ENCODE assay signal across 8 cellular contexts in genomic region chr17:17750881-17751280, GRCh38.
A peak's percentile ranks its signal among the peaks of the same experiment; 100 is the strongest.
DNase-seq lines count a peak whose midpoint lies in the region; ATAC-seq and TF ChIP-seq lines count a peak whose summit lies in the region.

No MANE protein-coding gene starts in this region.

- H3K4me3 Mint-ChIP-seq in activated T-cell treated with anti-CD3 and anti-CD28 coated beads, Interleukin-2, amount 50 U/mL, for 72 hours = peak overlapping the region; percentile 91 to 94
- peak overlapping the region; percentile 77 to 95 (median 88) for H3K4me3 Mint-ChIP-seq in naive B cell

- H3K9me3 Mint-ChIP-seq in activated T-cell treated with anti-CD3 and anti-CD28 coated beads, Interleukin-2, amount 50 U/mL, for 72 hours = no peaks in the 10 kb centered on the region
- no peaks in the 10 kb centered on the region for H3K9me3 Mint-ChIP-seq in naive B cell

- no peak overlapping the region for H3K4me3 ChIP-seq in HL-60 (replicated peaks; ENCODE audit: insufficient read depth, low read length)

- H3K27ac Mint-ChIP-seq in activated T-cell treated with anti-CD3 and anti-CD28 coated beads, Interleukin-2, amount 50 U/mL, for 72 hours = peak overlapping the region; percentile 95
- H3K27ac Mint-ChIP-seq in naive B cell = peak overlapping the region; percentile 94 to 100 (median 98)

- no peaks in the 10 kb centered on the region for H3K27me3 Mint-ChIP-seq in activated T-cell treated with anti-CD3 and anti-CD28 coated beads, Interleukin-2, amount 50 U/mL, for 72 hours (ENCODE audit: low read depth)
- no peaks in the 10 kb centered on the region for H3K27me3 Mint-ChIP-seq in naive B cell

- TF ChIP-seq CTCF in GM10248 (IDR thresholded peaks at IDR 0.05; ENCODE audit: control extremely low read depth, extremely low read depth, low read depth, missing control alignments) (no peak), HL-60 (IDR thresholded peaks at IDR 0.05; ENCODE audit: insufficient read depth, low read length) (no peak)

- H3K27ac ChIP-seq in HL-60 (replicated peaks) = peak overlapping the region; percentile 93

- no peaks in the 10 kb centered on the region for H3K36me3 Mint-ChIP-seq in activated T-cell treated with anti-CD3 and anti-CD28 coated beads, Interleukin-2, amount 50 U/mL, for 72 hours (ENCODE audit: insufficient read depth in 2 of 2)
- no peaks in the 10 kb centered on the region for H3K36me3 Mint-ChIP-seq in naive B cell

- H3K27me3 ChIP-seq in HL-60 (ENCODE audit: insufficient read depth, poor library complexity, severe bottlenecking) = no peaks in the 10 kb centered on the region

- DNase-seq in GM10248 (ENCODE audit: extremely low spot score) (peak; percentile 74), HL-60 (ENCODE audit: low read depth in 1 of 2, low spot score in 1 of 2) (peak; percentile 35 to 79), naive B cell (peak; percentile 70), left lobe of liver (ENCODE audit: low spot score) (no peak), NCI-H1417 (lab: John Stamatoyannopoulos, UW) (no peak), C1 segment of cervical spinal cord (lab: John Stamatoyannopoulos, UW) (no peak)
- peak; percentile 52 to 58 for DNase-seq in activated T-cell treated with anti-CD3 and anti-CD28 coated beads, Interleukin-2, amount 50 U/mL, for 72 hours

- CTCF ChIA-PET in GM10248 (lab: Yijun Ruan, JAX) = interaction anchor here (0.8 to 1.7 kb wide), 4 partner anchors 10 to 69 kb away, joined by 3 to 5 read pairs (median 4); no protein-coding TSS in a partner anchor

- H3K4me1 Mint-ChIP-seq in activated T-cell treated with anti-CD3 and anti-CD28 coated beads, Interleukin-2, amount 50 U/mL, for 72 hours (ENCODE audit: low read depth) = peaks cover 71% of the 10 kb centered on the region
- peaks cover 49 to 85% (median 75%) of the 10 kb centered on the region in 3 donors for H3K4me1 Mint-ChIP-seq in naive B cell

- POLR2A ChIA-PET in GM10248 (lab: Yijun Ruan, JAX) = no interaction called here

- peak; percentile 20 to 21 for ATAC-seq in activated T-cell treated with anti-CD3 and anti-CD28 coated beads, Interleukin-2, amount 50 U/mL, for 72 hours (replicated peaks in 1 of 2)
- ATAC-seq in naive B cell (ENCODE audit: low read depth in 2 of 2) (peak; percentile 32), left lobe of liver (no peak), HG02970 (IDR thresholded peaks at IDR 0.05; ENCODE audit: low FRiP score, unreplicated experiment) (no peak)

Comparison
In these comparisons a context has a peak if more than half of its experiments do, and no peak if none do; other contexts are left out.
1. DNase-seq: peak in GM10248 (single experiment), HL-60 (2 of 2), activated T-cell treated with anti-CD3 and anti-CD28 coated beads, Interleukin-2, amount 50 U/mL, for 72 hours (2 of 2) and naive B cell (single experiment); none in left lobe of liver (single experiment), NCI-H1417 (0 of 3) and C1 segment of cervical spinal cord (0 of 14).
2. ATAC-seq: peak in activated T-cell treated with anti-CD3 and anti-CD28 coated beads, Interleukin-2, amount 50 U/mL, for 72 hours (2 of 2) and naive B cell (2 of 2); none in left lobe of liver (single experiment) and HG02970 (single experiment).